12 cellular contexts compared by ENCODE assay signal in the genomic region with DNA sequence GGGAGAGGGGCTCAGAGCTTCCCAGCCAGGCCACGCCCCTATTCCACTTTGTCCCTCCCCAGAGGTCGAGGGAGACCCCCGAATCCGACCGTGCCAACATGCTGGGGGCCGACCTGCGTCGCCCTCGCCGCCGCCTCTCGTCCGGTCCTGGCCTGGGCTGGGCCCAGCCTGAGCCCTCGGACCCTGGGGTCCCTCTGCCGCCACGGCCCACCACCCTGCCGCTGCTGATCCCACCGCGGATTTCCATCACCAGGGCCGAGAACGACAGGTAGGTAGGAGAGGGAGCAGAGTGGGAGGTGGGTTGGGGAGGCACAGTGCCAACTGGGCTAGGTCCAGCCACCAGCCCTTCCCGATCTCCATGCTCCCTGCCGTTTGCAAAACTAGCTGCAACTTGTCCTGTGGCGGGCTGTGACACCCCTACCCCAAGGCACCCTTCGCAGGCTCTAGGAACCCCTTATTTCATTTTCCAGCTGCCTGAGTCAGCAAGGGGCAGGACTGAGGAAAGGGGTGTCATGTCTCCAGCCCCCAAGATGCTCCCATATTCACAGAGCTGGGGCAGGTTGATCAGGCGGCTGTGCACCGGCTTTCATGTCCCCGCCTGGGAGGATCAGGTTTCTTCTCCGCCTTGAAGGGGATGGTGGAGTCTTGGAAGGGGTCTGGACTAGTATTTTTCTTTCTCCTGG. TPM values are rescaled to one million over a fixed set of nuclear protein-coding genes. Genes with fewer than 3 reads are reported as not detected.
DNase-seq lines count a peak whose midpoint lies in the region; ATAC-seq and TF ChIP-seq lines count a peak whose summit lies in the region.
"Had no signal": no experiment of that assay in that cellular context is flagged by ENCODE, and none has a peak within 500 bp of the region (broad histone marks: within the 10 kb centered on the region; RNA-seq: fewer than 3 reads in every experiment).

No MANE protein-coding gene starts in this region.

- H3K9me3 ChIP-seq in RWPE2 (ENCODE audit: severe bottlenecking) (peaks cover 3% of the 10 kb centered on the region), hepatocyte (ENCODE audit: low read depth) (no peaks in the 10 kb centered on the region), right atrium auricular region (no peaks in the 10 kb centered on the region)

- H3K27me3 ChIP-seq in RWPE2 (ENCODE audit: insufficient read depth, poor library complexity, severe bottlenecking) (peaks cover 57% of the 10 kb centered on the region), hepatocyte (peaks cover 72% of the 10 kb centered on the region), right atrium auricular region (peaks cover 23 to 56% of the 10 kb centered on the region in 2 donors)

- peak; percentile 11; the same call in 1 of the 3 replicates for ATAC-seq in RWPE2 (ENCODE audit: low read depth)

- H3K4me1 ChIP-seq in RWPE2 (ENCODE audit: insufficient read depth, poor library complexity, severe bottlenecking) (peaks cover 10% of the 10 kb centered on the region), hepatocyte (ENCODE audit: insufficient read depth) (peaks cover 16% of the 10 kb centered on the region), right atrium auricular region (peaks cover 0 to 54% of the 10 kb centered on the region in 2 donors)

- H3K79me2 ChIP-seq in hepatocyte: no peaks in the 10 kb centered on the region

- no peak for TF ChIP-seq CTCF in 22Rv1 (IDR thresholded peaks at IDR 0.05)
- TF ChIP-seq CTCF in RWPE2 (IDR thresholded peaks at IDR 0.05; ENCODE audit: poor library complexity, severe bottlenecking): no peak
- no peak for TF ChIP-seq CTCF in hepatocyte (IDR thresholded peaks at IDR 0.05; ENCODE audit: poor library complexity)
- TF ChIP-seq CTCF in right atrium auricular region (IDR thresholded peaks at IDR 0.05): no peak

- H3K4me3 ChIP-seq in RWPE2 (ENCODE audit: severe bottlenecking) (no peak overlapping the region), hepatocyte (no peak overlapping the region), right atrium auricular region (no peak overlapping the region)
- H3K4me3 ChIP-seq: ovary had no signal

- H2AFZ ChIP-seq in hepatocyte: no peak overlapping the region

- 26% methylated on average over 29 of the region's 29 CpGs for WGBS in hepatocyte (ENCODE audit: low lambda C conversion rate, missing lambda C conversion rate)

- H3K4me2 ChIP-seq in hepatocyte: no peak overlapping the region

- no peaks in the 10 kb centered on the region for H4K20me1 ChIP-seq in hepatocyte (ENCODE audit: insufficient read depth, poor library complexity, severe bottlenecking)

- peak; percentile 6 for DNase-seq in EH (ENCODE audit: low read depth)
- DNase-seq in RWPE2 (ENCODE audit: low spot score): no peak
- peak; percentile 26 for DNase-seq in hepatocyte (ENCODE audit: low spot score)
- no peak for DNase-seq in activated CD4-positive, CD25-positive, alpha-beta regulatory T cell (lab: John Stamatoyannopoulos, UW)
- no peak for DNase-seq in right atrium auricular region (ENCODE audit: low spot score)
- no peak for DNase-seq in GOT3 (lab: John Stamatoyannopoulos, UW)
- no peak for DNase-seq in NOMO-1 treated with DMSO at 0.1 percent for 48 hours (lab: John Stamatoyannopoulos, UW; ENCODE audit: unreplicated experiment)
- DNase-seq: activated naive CD4-positive, alpha-beta T cell treated with anti-CD3 and anti-CD28 coated beads for 36 hours; GDM1; ovary; Right ventricle myocardium superior had no signal

- H3K27ac ChIP-seq in 22Rv1 (peak overlapping the region; percentile 89), RWPE2 (ENCODE audit: poor library complexity, severe bottlenecking) (no peak overlapping the region), hepatocyte (no peak overlapping the region), right atrium auricular region (no peak overlapping the region)
- H3K27ac ChIP-seq: ovary had no signal

- H3K9me2 ChIP-seq in hepatocyte (replicated peaks; ENCODE audit: insufficient read depth): no peaks in the 10 kb centered on the region

- no peaks in the 10 kb centered on the region for H3K36me3 ChIP-seq in RWPE2 (ENCODE audit: low read depth)
- no peaks in the 10 kb centered on the region for H3K36me3 ChIP-seq in hepatocyte (replicated peaks; ENCODE audit: insufficient read depth, low read depth)
- H3K36me3 ChIP-seq in right atrium auricular region: no peaks in the 10 kb centered on the region
- H3K36me3 ChIP-seq: ovary had no signal

RNA-seq across cellular contexts. Expression of a gene that starts 2.6 kb away (rescaled TPM):
- total RNA-seq in hepatocyte: 1.3 and 2.8 TPM in 2 replicates
- polyA plus RNA-seq in hepatocyte: 4.3 and 5.8 TPM in 2 replicates
- total RNA-seq in right atrium auricular region: 1 to 10 TPM; 9.4 to 9.9 TPM

RNA-seq across cellular contexts. Expression of a gene that starts 14.4 kb away (rescaled TPM):
- total RNA-seq in hepatocyte (124 and 144 TPM in 2 replicates), right atrium auricular region (100 to 1,000 TPM; 130 to 131 TPM)
- 196 and 224 TPM in 2 replicates for polyA plus RNA-seq in hepatocyte

RNA-seq across cellular contexts. Expression of a gene that starts 37.4 kb away (rescaled TPM):
- total RNA-seq in hepatocyte: 52.4 and 63.6 TPM in 2 replicates
- 94.3 and 108 TPM in 2 replicates for polyA plus RNA-seq in hepatocyte
- total RNA-seq in right atrium auricular region: 10 to 100 TPM; 31.7 to 58.8 TPM

Comparison
In these comparisons a context has a peak if more than half of its experiments do, and no peak if none do; other contexts are left out.
1. DNase-seq: peak in EH (single experiment) and hepatocyte (single experiment); none in RWPE2 (single experiment), activated CD4-positive, CD25-positive, alpha-beta regulatory T cell (0 of 4), right atrium auricular region (single experiment), GOT3 (single experiment) and NOMO-1 treated with DMSO at 0.1 percent for 48 hours (single experiment).